24 cellular contexts compared by ENCODE assay signal in the genomic region with DNA sequence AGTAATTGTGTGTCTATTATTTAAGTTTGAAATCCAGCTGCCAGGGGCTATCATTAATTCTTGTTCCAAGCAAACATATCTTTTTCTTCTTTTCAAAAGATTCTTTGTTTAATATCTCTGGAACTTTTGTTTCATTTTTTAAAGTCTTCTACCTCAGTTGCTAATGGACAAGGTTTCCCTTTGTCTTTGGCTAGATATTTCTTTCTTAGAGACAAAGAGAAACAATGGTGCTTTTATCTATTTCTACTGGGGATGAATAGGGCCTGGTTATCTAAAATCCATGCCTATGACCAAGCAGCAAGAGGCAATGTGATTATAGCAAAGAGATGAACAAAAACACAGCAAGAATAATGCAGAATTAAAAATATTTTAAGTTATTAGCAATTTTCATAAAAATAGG.
DNase-seq lines count a peak whose midpoint lies in the region; ATAC-seq and TF ChIP-seq lines count a peak whose summit lies in the region.
"Had no signal": no experiment of that assay in that cellular context is flagged by ENCODE, and none has a peak within 500 bp of the region (broad histone marks: within the 10 kb centered on the region; RNA-seq: fewer than 3 reads in every experiment).

No MANE protein-coding gene starts in this region.

- H3K27me3 Mint-ChIP-seq in neural crest cell (ENCODE audit: low read depth): no peaks in the 10 kb centered on the region
- H3K27me3 Mint-ChIP-seq in WTC11 (ENCODE audit: low read depth): no peaks in the 10 kb centered on the region

- H3K4me1 Mint-ChIP-seq in neural crest cell (peaks cover 27% of the 10 kb centered on the region), WTC11 (no peaks in the 10 kb centered on the region)

- peak overlapping the region; percentile 28 for H3K27ac Mint-ChIP-seq in neural crest cell (ENCODE audit: unreplicated experiment)
- no peak overlapping the region for H3K27ac Mint-ChIP-seq in WTC11
- H3K27ac Mint-ChIP-seq: CD4-positive, alpha-beta T cell; HFFc6 had no signal

- H3K9me3 Mint-ChIP-seq in neural crest cell (peaks cover 38% of the 10 kb centered on the region), WTC11 (peaks cover 12% of the 10 kb centered on the region)
- H3K9me3 Mint-ChIP-seq: CD4-positive, alpha-beta T cell; HFFc6 had no signal

- H3K27ac ChIP-seq in temporal lobe (ENCODE audit: low read depth, low read length): peak overlapping the region; percentile 73
- H3K27ac ChIP-seq: BLaER1, KMS-11 had no signal

- H3K4me3 Mint-ChIP-seq in neural crest cell: peak overlapping the region; percentile 8
- H3K4me3 Mint-ChIP-seq in WTC11: no peak overlapping the region
- H3K4me3 Mint-ChIP-seq: CD4-positive, alpha-beta T cell; HFFc6 had no signal

- ATAC-seq in WTC11: no peak
- ATAC-seq: Panc1 had no signal

- H3K36me3 Mint-ChIP-seq in neural crest cell (ENCODE audit: low read depth) (peaks cover 34% of the 10 kb centered on the region), WTC11 (peaks cover under 1% of the 10 kb centered on the region; the same call in 1 of the 2 replicates)

- POLR2A ChIA-PET in WTC11 (lab: Charles Lee): no interaction called here

- DNase-seq in RPMI7951 (ENCODE audit: low read depth) (peak; percentile 0), epidermal melanocyte (ENCODE audit: insufficient read length, low spot score) (peak; percentile 26), neural crest cell (ENCODE audit: low read depth, low spot score) (no peak), OCI-M2 (lab: John Stamatoyannopoulos, UW; ENCODE audit: unreplicated experiment) (no peak), WTC11 (ENCODE audit: low spot score) (no peak)
- no peak for DNase-seq in stimulated activated CD4-positive, alpha-beta T cell treated with anti-CD3 and anti-CD28 coated beads, Interleukin-2, amount 100 ng/mL, for 24 hours
- DNase-seq: Caco-2; CD4-positive, alpha-beta T cell; DMS 273 treated with DMSO at 0.1 percent for 48 hours; DMS79 treated with DMSO at 0.1 percent for 48 hours; H7; HFFc6; IMR-90; NCI-H1105 treated with DMSO at 0.1 percent for 48 hours; NCI-H2029 treated with DMSO at 0.1 percent for 48 hours; NCI-H2171; NCI-H345; NCI-H524; NCI-H774; NK-92 treated with Interleukin-12 subunit alpha and Interleukin-12 subunit beta, amount 100 ng/mL, for 24 hours had no signal

- no peak for TF ChIP-seq CTCF in neural crest cell (conservative IDR thresholded peaks at IDR 0.05)
- no peak for TF ChIP-seq CTCF in WTC11 (IDR thresholded peaks at IDR 0.05)

- CTCF ChIA-PET in WTC11 (lab: Charles Lee): no interaction called here

TF ChIP-seq in WTC11, 78 proteins besides CTCF, POLR2A, EP300 and RAD21:
- TF ChIP-seq RORB (CRISPR knock-in tag; IDR thresholded peaks at IDR 0.05): no peak

Comparison
In these comparisons a context has a peak if more than half of its experiments do, and no peak if none do; other contexts are left out.
1. DNase-seq: peak in RPMI7951 (single experiment) and epidermal melanocyte (single experiment); none in neural crest cell (single experiment), OCI-M2 (single experiment), stimulated activated CD4-positive, alpha-beta T cell treated with anti-CD3 and anti-CD28 coated beads, Interleukin-2, amount 100 ng/mL, for 24 hours (0 of 2) and WTC11 (single experiment).